Comparison of ENCODE assay signal across 8 cellular contexts in the genomic region with DNA sequence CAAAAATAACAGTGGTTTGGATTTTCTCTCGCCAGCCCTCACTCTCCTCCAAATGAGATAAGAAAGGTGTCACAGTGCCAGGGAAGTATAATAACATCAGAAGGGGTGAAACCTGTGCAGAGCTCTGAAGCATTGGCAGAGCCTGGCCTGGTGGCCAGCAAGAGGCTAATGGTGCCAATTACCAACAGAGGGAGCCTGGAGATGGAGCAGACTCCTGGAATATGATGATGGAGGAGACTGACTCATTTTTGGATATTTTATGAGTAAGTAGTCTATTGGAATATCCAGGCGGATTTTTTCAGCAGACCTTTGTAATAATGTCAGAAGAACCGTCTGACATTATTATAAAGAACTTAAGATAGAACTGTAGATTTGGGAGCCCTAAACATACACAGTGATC.
DNase-seq lines count a peak whose midpoint lies in the region; ATAC-seq, FAIRE-seq and TF ChIP-seq lines count a peak whose summit lies in the region.

No MANE protein-coding gene starts in this region.

- no peaks in the 10 kb centered on the region for H3K36me3 ChIP-seq in GM12878 (ENCODE audit: control insufficient read depth in 2 of 2, insufficient read depth in 2 of 2, low read length in 1 of 2)

- intact Hi-C loops in GM12878 (cut with micrococcal nuclease; ENCODE audit: unreplicated experiment) = no loop called here

- peak; percentile 55 for ATAC-seq in GM12878
- ATAC-seq in left lobe of liver = peak; percentile 94
- ATAC-seq in HG02588 (IDR thresholded peaks at IDR 0.05; ENCODE audit: unreplicated experiment) = no peak

- TF ChIP-seq CTCF in AG10803 (conservative IDR thresholded peaks at IDR 0.05; ENCODE audit: low read length) (peak; percentile 72), GM12878 (IDR thresholded peaks at IDR 0.05 in 2 of 3, conservative IDR thresholded peaks at IDR 0.05 in 1 of 3; ENCODE audit: control insufficient read depth in 2 of 3, extremely low read depth in 1 of 3, insufficient read depth in 1 of 3, low read depth in 3 of 3, low read length in 3 of 3) (peak in 2 of 3 experiments; percentile 8 to 12; a peak in 1 of 6 replicates)

- CTCF ChIA-PET in GM12878 (lab: Yijun Ruan, JAX) = no interaction called here

- RAD21 ChIA-PET in GM12878 (lab: Charles Lee; ENCODE audit: unreplicated experiment) = no interaction called here

- in situ Hi-C loops in GM12878 (cut with MboI) = no loop called here

- H2AFZ ChIP-seq in GM12878 (ENCODE audit: control insufficient read depth, low read depth, low read length) = no peak overlapping the region

- POLR2A ChIA-PET in GM12878 (lab: Charles Lee) = no interaction called here

- H3K4me3 ChIP-seq in AG10803 (ENCODE audit: low read length) = no peak overlapping the region
- no peak overlapping the region for H3K4me3 ChIP-seq in GM12878

- no peaks in the 10 kb centered on the region for H3K4me1 ChIP-seq in GM12878 (ENCODE audit: control insufficient read depth, insufficient read depth, low read length)

- H4K20me1 ChIP-seq in GM12878 (ENCODE audit: control insufficient read depth, insufficient read depth) = no peaks in the 10 kb centered on the region

- no peak for TF ChIP-seq POLR2A in GM12878 (IDR thresholded peaks at IDR 0.05; ENCODE audit: low read depth, low read length)

- no TSS peak for BruUV-seq in GM12878 (replicated peaks; lab: Mats Ljungman, UMichigan)

- no peak for FAIRE-seq in GM12878 (lab: Jason Lieb, UNC)

- no peaks in the 10 kb centered on the region for H3K79me2 ChIP-seq in GM12878 (ENCODE audit: control insufficient read depth, insufficient read depth, low read length)

- H3K27me3 ChIP-seq in GM12878 (replicated peaks in 1 of 2; ENCODE audit: control insufficient read depth in 2 of 2, insufficient read depth in 2 of 2, low read length in 1 of 2) = no peaks in the 10 kb centered on the region

- no peak overlapping the region for H3K9ac ChIP-seq in GM12878 (ENCODE audit: control insufficient read depth, insufficient read depth, low read length)

- H3K4me2 ChIP-seq in GM12878 (ENCODE audit: control insufficient read depth, insufficient read depth) = no peak overlapping the region

- no peaks in the 10 kb centered on the region for H3K9me3 ChIP-seq in GM12878 (replicated peaks; ENCODE audit: control insufficient read depth, insufficient read depth, low read length)

- TF ChIP-seq EP300 in GM12878 (IDR thresholded peaks at IDR 0.05; ENCODE audit: borderline replicate concordance in 1 of 2, control insufficient read depth in 1 of 2, low read depth in 2 of 2, low read length in 2 of 2) = no peak

- H3K27ac ChIP-seq in GM12878 (ENCODE audit: control insufficient read depth, insufficient read depth) = no peak overlapping the region

- TF ChIP-seq RAD21 in GM12878 (IDR thresholded peaks at IDR 0.05; ENCODE audit: insufficient read depth, low read depth, low read length) = peak; percentile 3; the same call in 1 of the 2 replicates

- DNase-seq in AG10803 (ENCODE audit: low read depth) (peak; percentile 78), LoVo (ENCODE audit: low spot score) (peak; percentile 59), GM12878 (ENCODE audit: low read depth, low spot score) (no peak), left lobe of liver (ENCODE audit: low spot score) (peak; percentile 50), occipital lobe (lab: John Stamatoyannopoulos, UW) (no peak), NOMO-1 treated with dmso at 0.1 percent for 144 hours (lab: John Stamatoyannopoulos, UW; ENCODE audit: unreplicated experiment) (no peak), HUDEP-2 (lab: John Stamatoyannopoulos, UW; ENCODE audit: unreplicated experiment in 76 of 76) (no peak)

- SMC1A ChIA-PET in GM12878 (lab: Charles Lee; ENCODE audit: uncharacterized antibody, unreplicated experiment) = no interaction called here

- 52% methylated on average over 3 of the region's 3 CpGs for WGBS in GM12878 (ENCODE audit: insufficient coverage, insufficient replicate concordance, low lambda C conversion rate, missing lambda C conversion rate)

TF ChIP-seq in GM12878, 131 proteins besides CTCF, POLR2A, EP300 and RAD21:
- TF ChIP-seq, protein P1, sequence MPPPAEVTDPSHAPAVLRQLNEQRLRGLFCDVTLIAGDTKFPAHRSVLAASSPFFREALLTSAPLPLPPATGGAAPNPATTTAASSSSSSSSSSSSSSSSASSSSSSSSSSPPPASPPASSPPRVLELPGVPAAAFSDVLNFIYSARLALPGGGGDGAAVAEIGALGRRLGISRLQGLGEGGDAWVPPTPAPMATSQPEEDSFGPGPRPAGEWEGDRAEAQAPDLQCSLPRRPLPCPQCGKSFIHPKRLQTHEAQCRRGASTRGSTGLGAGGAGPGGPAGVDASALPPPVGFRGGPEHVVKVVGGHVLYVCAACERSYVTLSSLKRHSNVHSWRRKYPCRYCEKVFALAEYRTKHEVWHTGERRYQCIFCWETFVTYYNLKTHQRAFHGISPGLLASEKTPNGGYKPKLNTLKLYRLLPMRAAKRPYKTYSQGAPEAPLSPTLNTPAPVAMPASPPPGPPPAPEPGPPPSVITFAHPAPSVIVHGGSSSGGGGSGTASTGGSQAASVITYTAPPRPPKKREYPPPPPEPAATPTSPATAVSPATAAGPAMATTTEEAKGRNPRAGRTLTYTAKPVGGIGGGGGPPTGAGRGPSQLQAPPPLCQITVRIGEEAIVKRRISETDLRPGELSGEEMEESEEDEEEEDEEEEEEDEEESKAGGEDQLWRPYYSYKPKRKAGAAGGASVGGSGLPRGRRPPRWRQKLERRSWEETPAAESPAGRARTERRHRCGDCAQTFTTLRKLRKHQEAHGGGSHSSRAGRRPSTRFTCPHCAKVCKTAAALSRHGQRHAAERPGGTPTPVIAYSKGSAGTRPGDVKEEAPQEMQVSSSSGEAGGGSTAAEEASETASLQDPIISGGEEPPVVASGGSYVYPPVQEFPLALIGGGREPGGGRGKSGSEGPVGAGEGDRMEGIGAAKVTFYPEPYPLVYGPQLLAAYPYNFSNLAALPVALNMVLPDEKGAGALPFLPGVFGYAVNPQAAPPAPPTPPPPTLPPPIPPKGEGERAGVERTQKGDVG (CRISPR knock-in tag; IDR thresholded peaks at IDR 0.05) = no peak
- TF ChIP-seq JUNB (IDR thresholded peaks at IDR 0.05) = 0 out of 2 replicates have a peak, but pooled peaks have one; percentile 10

Comparison
In these comparisons a context has a peak if more than half of its experiments do, and no peak if none do; other contexts are left out.
1. DNase-seq: peak in AG10803 (single experiment), LoVo (single experiment) and left lobe of liver (single experiment); none in GM12878 (single experiment), occipital lobe (single experiment), NOMO-1 treated with dmso at 0.1 percent for 144 hours (single experiment) and HUDEP-2 (0 of 76).